ENCODE assay signal across 13 cellular contexts in the genomic region with DNA sequence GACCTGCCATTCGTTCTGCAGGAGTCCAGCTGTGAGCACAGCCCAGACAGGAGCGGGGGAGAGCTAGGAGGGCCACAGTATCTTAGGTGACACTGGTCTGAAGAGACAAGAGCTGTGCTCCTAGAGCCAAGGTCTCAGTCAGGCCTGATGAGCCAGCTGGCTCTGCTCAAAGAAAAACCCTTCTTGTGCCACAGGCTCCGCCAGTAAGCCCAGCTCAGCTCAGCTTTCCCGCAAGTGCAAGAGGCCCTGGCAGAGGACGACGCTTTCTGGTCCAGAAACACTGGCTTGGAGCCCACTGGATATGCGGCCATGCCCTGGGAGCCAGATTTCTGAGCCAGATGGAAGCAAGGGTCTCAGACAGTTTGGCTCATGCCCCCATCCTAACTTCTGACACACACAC. TPM values are rescaled to one million over a fixed set of nuclear protein-coding genes. Genes with fewer than 3 reads are reported as not detected.
DNase-seq lines count a peak whose midpoint lies in the region; ATAC-seq and TF ChIP-seq lines count a peak whose summit lies in the region.
"Had no signal": no experiment of that assay in that cellular context is flagged by ENCODE, and none has a peak within 500 bp of the region (broad histone marks: within the 10 kb centered on the region; RNA-seq: fewer than 3 reads in every experiment).

No MANE protein-coding gene starts in this region.

- peaks cover 34% of the 10 kb centered on the region for H3K4me1 ChIP-seq in stomach smooth muscle (ENCODE audit: control insufficient read depth, insufficient read depth, low read length)

- H3K9me3 Mint-ChIP-seq in activated T-helper 1 cell treated with anti-CD3 and anti-CD28 coated beads, Interleukin-12 subunit alpha, Interleukin-12 subunit beta, Interleukin-2, Interleukin-4 antibody, amounts not matched to agents 30 ng/mL and 10 ng/mL and 1 ng/mL, durations not matched to agents 14 hours and 24 hours and 36 hours, result no peaks in the 10 kb centered on the region
- H3K9me3 Mint-ChIP-seq: activated CD4-positive, alpha-beta memory T cell treated with anti-CD3 and anti-CD28 coated beads, Interleukin-2, amount 10 ng/mL, durations not matched to agents 7 days and 5 days had no signal

- H3K4me3 ChIP-seq in choroid plexus epithelial cell (ENCODE audit: low read depth, low read length), result no peak overlapping the region
- H3K4me3 ChIP-seq in stomach smooth muscle (ENCODE audit: low read length in 2 of 2), result peak overlapping the region in 1 of 2 donors; percentile 29
- H3K4me3 ChIP-seq: SJCRH30 had no signal

- intact Hi-C loops in activated T-helper 1 cell treated with anti-CD3 and anti-CD28 coated beads, Interleukin-12 subunit alpha, Interleukin-12 subunit beta, Interleukin-2, Interleukin-4 antibody, amounts not matched to agents 30 ng/mL and 10 ng/mL and 1 ng/mL, durations not matched to agents 14 hours and 24 hours and 36 hours (cut with micrococcal nuclease), result loop anchor here (1.0 to 5.0 kb wide), 2 partner anchors 70 to 211 kb away; partner anchors contain the start of gene RASD1

- DNase-seq in NCI-H1694 treated with DMSO at 0.1 percent for 48 hours (lab: John Stamatoyannopoulos, UW) (peak; percentile 56), choroid plexus epithelial cell (ENCODE audit: low read depth) (peak; percentile 7), inferior parietal cortex (ENCODE audit: extremely low spot score) (peak; percentile 42), RPMI8226 (no peak)
- no peak for DNase-seq in activated T-helper 1 cell treated with anti-CD3 and anti-CD28 coated beads, Interleukin-12 subunit alpha, Interleukin-12 subunit beta, Interleukin-2, Interleukin-4 antibody, amounts not matched to agents 30 ng/mL and 10 ng/mL and 1 ng/mL, durations not matched to agents 14 hours and 24 hours and 36 hours (ENCODE audit: low spot score)
- DNase-seq: activated CD4-positive, alpha-beta memory T cell treated with anti-CD3 and anti-CD28 coated beads, Interleukin-2, amount 10 ng/mL, durations not matched to agents 7 days and 5 days; amniotic stem cell; DMS153; NCI-H2081; SJCRH30 had no signal

- H3K27ac Mint-ChIP-seq in activated T-helper 1 cell treated with anti-CD3 and anti-CD28 coated beads, Interleukin-12 subunit alpha, Interleukin-12 subunit beta, Interleukin-2, Interleukin-4 antibody, amounts not matched to agents 30 ng/mL and 10 ng/mL and 1 ng/mL, durations not matched to agents 14 hours and 24 hours and 36 hours, result no peak overlapping the region
- H3K27ac Mint-ChIP-seq: activated CD4-positive, alpha-beta memory T cell treated with anti-CD3 and anti-CD28 coated beads, Interleukin-2, amount 10 ng/mL, durations not matched to agents 7 days and 5 days had no signal

- no peaks in the 10 kb centered on the region for H3K27me3 ChIP-seq in stomach smooth muscle (ENCODE audit: control insufficient read depth in 1 of 2, insufficient read depth in 2 of 2, low read length in 2 of 2)
- H3K27me3 ChIP-seq: SJCRH30 had no signal

- H3K9me3 ChIP-seq in stomach smooth muscle (ENCODE audit: control insufficient read depth in 2 of 2, low read length in 2 of 2), result no peaks in the 10 kb centered on the region
- H3K9me3 ChIP-seq: SJCRH30 had no signal

- ATAC-seq in HG03039 (IDR thresholded peaks at IDR 0.05; ENCODE audit: unreplicated experiment) (no peak), GM18519 (IDR thresholded peaks at IDR 0.05; ENCODE audit: low FRiP score, unreplicated experiment) (no peak)

- no peaks in the 10 kb centered on the region for H3K36me3 ChIP-seq in stomach smooth muscle (ENCODE audit: control insufficient read depth in 2 of 2, insufficient read depth in 2 of 2, low read length in 2 of 2)
- H3K36me3 ChIP-seq: SJCRH30 had no signal

- peaks cover 1% of the 10 kb centered on the region for H3K27me3 Mint-ChIP-seq in activated T-helper 1 cell treated with anti-CD3 and anti-CD28 coated beads, Interleukin-12 subunit alpha, Interleukin-12 subunit beta, Interleukin-2, Interleukin-4 antibody, amounts not matched to agents 30 ng/mL and 10 ng/mL and 1 ng/mL, durations not matched to agents 14 hours and 24 hours and 36 hours (ENCODE audit: insufficient read depth)
- H3K27me3 Mint-ChIP-seq: activated CD4-positive, alpha-beta memory T cell treated with anti-CD3 and anti-CD28 coated beads, Interleukin-2, amount 10 ng/mL, durations not matched to agents 7 days and 5 days had no signal

- H3K9ac ChIP-seq in stomach smooth muscle (ENCODE audit: low read length in 2 of 2), result no peak overlapping the region

- no peak overlapping the region for H3K4me3 Mint-ChIP-seq in activated T-helper 1 cell treated with anti-CD3 and anti-CD28 coated beads, Interleukin-12 subunit alpha, Interleukin-12 subunit beta, Interleukin-2, Interleukin-4 antibody, amounts not matched to agents 30 ng/mL and 10 ng/mL and 1 ng/mL, durations not matched to agents 14 hours and 24 hours and 36 hours
- H3K4me3 Mint-ChIP-seq: activated CD4-positive, alpha-beta memory T cell treated with anti-CD3 and anti-CD28 coated beads, Interleukin-2, amount 10 ng/mL, durations not matched to agents 7 days and 5 days had no signal

- no peaks in the 10 kb centered on the region for H3K36me3 Mint-ChIP-seq in activated T-helper 1 cell treated with anti-CD3 and anti-CD28 coated beads, Interleukin-12 subunit alpha, Interleukin-12 subunit beta, Interleukin-2, Interleukin-4 antibody, amounts not matched to agents 30 ng/mL and 10 ng/mL and 1 ng/mL, durations not matched to agents 14 hours and 24 hours and 36 hours (ENCODE audit: low read depth)

- TF ChIP-seq CTCF in choroid plexus epithelial cell (conservative IDR thresholded peaks at IDR 0.05; ENCODE audit: low read depth, low read length), result no peak

- peak overlapping the region; percentile 31 for H3K27ac ChIP-seq in stomach smooth muscle (ENCODE audit: low read length)
- H3K27ac ChIP-seq: SJCRH30 had no signal

- no peaks in the 10 kb centered on the region for H3K4me1 Mint-ChIP-seq in activated T-helper 1 cell treated with anti-CD3 and anti-CD28 coated beads, Interleukin-12 subunit alpha, Interleukin-12 subunit beta, Interleukin-2, Interleukin-4 antibody, amounts not matched to agents 30 ng/mL and 10 ng/mL and 1 ng/mL, durations not matched to agents 14 hours and 24 hours and 36 hours (ENCODE audit: low read depth)
- H3K4me1 Mint-ChIP-seq: activated CD4-positive, alpha-beta memory T cell treated with anti-CD3 and anti-CD28 coated beads, Interleukin-2, amount 10 ng/mL, durations not matched to agents 7 days and 5 days had no signal

RNA-seq across cellular contexts. Expression of gene PEMT, which starts 23.9 kb away (rescaled TPM):
- total RNA-seq in activated T-helper 1 cell treated with anti-CD3 and anti-CD28 coated beads, Interleukin-12 subunit alpha, Interleukin-12 subunit beta, Interleukin-2, Interleukin-4 antibody, amounts not matched to agents 30 ng/mL and 10 ng/mL and 1 ng/mL, durations not matched to agents 14 hours and 24 hours and 36 hours, result 39.9 and 45.1 TPM in 2 replicates

Comparison
In these comparisons a context has a peak if more than half of its experiments do, and no peak if none do; other contexts are left out.
1. DNase-seq: peak in NCI-H1694 treated with DMSO at 0.1 percent for 48 hours (single experiment), choroid plexus epithelial cell (single experiment) and inferior parietal cortex (single experiment); none in activated T-helper 1 cell treated with anti-CD3 and anti-CD28 coated beads, Interleukin-12 subunit alpha, Interleukin-12 subunit beta, Interleukin-2, Interleukin-4 antibody, amounts not matched to agents 30 ng/mL and 10 ng/mL and 1 ng/mL, durations not matched to agents 14 hours and 24 hours and 36 hours (single experiment) and RPMI8226 (single experiment).